Comparison of ENCODE assay signal across 34 cellular contexts in the genomic region with DNA sequence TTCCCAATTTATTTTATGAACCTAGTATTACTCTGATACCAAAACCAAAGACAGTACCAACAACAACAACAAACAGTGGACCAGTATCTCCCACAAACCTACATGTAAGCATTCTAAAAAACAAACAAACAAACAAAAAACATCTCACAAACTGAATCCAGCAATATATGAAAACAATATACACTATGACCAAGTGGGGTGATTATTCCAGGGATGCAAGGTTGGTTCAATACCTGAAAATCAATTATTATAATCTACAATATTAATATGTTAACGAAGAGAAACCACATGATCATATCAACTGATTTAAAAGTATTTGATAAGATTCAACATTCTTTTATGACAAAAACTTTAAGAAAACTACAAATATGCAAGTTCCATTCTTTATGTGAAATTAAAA.
"Had no signal": no experiment of that assay in that cellular context is flagged by ENCODE, and none has a peak within 500 bp of the region (broad histone marks: within the 10 kb centered on the region; RNA-seq: fewer than 3 reads in every experiment).

No MANE protein-coding gene starts in this region.

- H3K27ac ChIP-seq: KMS-11 had no signal

- DNase-seq: Karpas-422, Kasumi-1, KG1, MG63, MM.1S, MV-4-11, NCI-H1048, NCI-H1092, NCI-H1092 treated with DMSO at 0.1 percent for 48 hours, NCI-H1105, NCI-H1105 treated with DMSO at 0.1 percent for 48 hours, NCI-H1417, NCI-H1417 treated with DMSO at 0.1 percent for 48 hours, NCI-H1436, NCI-H1436 treated with DMSO at 0.1 percent for 48 hours, NCI-H146, NCI-H1694, NCI-H1694 treated with DMSO at 0.1 percent for 48 hours, NCI-H187, NCI-H187 treated with DMSO at 0.1 percent for 48 hours, NCI-H1930, NCI-H2029, NCI-H2029 treated with DMSO at 0.1 percent for 48 hours, NCI-H2081, NCI-H2081 treated with DMSO at 0.1 percent for 48 hours, NCI-H2107, NCI-H2171, NCI-H2171 treated with DMSO at 0.1 percent for 48 hours, NCI-H2227 treated with DMSO at 0.1 percent for 48 hours, NCI-H226, NCI-H345, NCI-H446, NCI-H446 treated with DMSO at 0.1 percent for 48 hours had no signal

- H3K36me3 ChIP-seq: MG63 had no signal

- H3K4me2 ChIP-seq: KMS-11 had no signal

- H3K27me3 ChIP-seq: MG63 had no signal

- H3K4me3 ChIP-seq: MG63 had no signal

- H3K9ac ChIP-seq: KMS-11 had no signal
